8 cellular contexts compared by ENCODE assay signal in the genomic region with DNA sequence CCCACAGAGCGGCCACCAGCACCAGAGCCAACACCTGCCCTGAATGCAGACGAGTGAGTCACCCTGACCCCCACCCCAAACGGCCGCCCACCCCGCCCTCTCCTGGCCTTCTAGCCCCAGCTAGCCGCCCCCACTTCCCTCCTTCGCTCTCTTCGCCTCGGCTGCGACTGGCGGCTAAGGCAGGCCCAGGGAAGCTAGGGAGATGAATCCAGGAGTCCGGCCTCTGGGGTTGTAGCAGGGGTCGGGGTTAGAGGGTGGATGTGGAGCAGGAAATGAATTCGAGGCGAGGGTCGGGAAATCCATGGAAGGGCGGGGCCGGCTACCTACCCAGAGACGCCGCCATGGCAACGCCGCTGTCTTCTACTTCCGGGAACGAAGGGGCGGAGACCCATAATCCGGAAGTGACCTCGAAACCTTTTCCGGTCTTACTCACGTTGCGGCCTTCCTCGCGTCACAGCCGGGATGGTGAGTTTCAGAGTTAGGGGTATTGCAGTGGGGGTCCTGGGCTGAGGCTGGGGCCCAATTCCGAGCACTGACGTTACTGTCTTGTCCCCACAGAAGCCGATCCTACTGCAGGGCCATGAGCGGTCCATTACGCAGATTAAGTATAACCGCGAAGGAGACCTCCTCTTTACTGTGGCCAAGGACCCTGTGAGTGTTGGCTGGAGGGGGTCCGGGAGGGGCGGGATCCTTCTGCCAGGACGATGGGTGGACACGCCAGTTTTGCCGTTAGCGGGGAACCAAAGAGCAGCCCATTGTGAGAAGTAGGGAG. TPM values are rescaled to one million over a fixed set of nuclear protein-coding genes. Genes with fewer than 3 reads are reported as not detected.
DNase-seq lines count a peak whose midpoint lies in the region; ATAC-seq and TF ChIP-seq lines count a peak whose summit lies in the region.

A gene (plus strand): TSS at position 428 of the 772 bp plus-strand sequence. CDS start 35 bp downstream, at position 463.
A gene (minus strand): TSS at position 374 of the 772 bp plus-strand sequence. CDS start 31 bp downstream, at position 343.

- POLR2A ChIA-PET in activated naive CD8-positive, alpha-beta T cell treated with anti-CD3 and anti-CD28 coated beads, Interleukin-2, amount 10 ng/mL, durations not matched to agents 7 days and 5 days (lab: Charles Lee): interaction anchor here (0.9 to 2.2 kb wide), 9 partner anchors 10 to 70 kb away, joined by 3 to 11 read pairs (median 4); a partner anchor contains a TSS

- H3K27me3 Mint-ChIP-seq in activated naive CD8-positive, alpha-beta T cell treated with anti-CD3 and anti-CD28 coated beads, Interleukin-2, amount 10 ng/mL, durations not matched to agents 7 days and 5 days: no peaks in the 10 kb centered on the region
- no peaks in the 10 kb centered on the region for H3K27me3 Mint-ChIP-seq in osteocyte (ENCODE audit: unreplicated experiment)

- TF ChIP-seq CTCF in GM06990 (IDR thresholded peaks at IDR 0.05; ENCODE audit: insufficient read depth, low read length, poor library complexity, severe bottlenecking) (no peak), SU-DHL-6 (IDR thresholded peaks at IDR 0.05; ENCODE audit: insufficient read depth, low read length, poor library complexity, severe bottlenecking) (no peak), osteocyte (IDR thresholded peaks at IDR 0.05) (no peak), thoracic aorta (IDR thresholded peaks at IDR 0.05) (no peak)

- peak within 1 kb of the TSS; percentile 95 for H3K27ac Mint-ChIP-seq in activated naive CD8-positive, alpha-beta T cell treated with anti-CD3 and anti-CD28 coated beads, Interleukin-2, amount 10 ng/mL, durations not matched to agents 7 days and 5 days
- peak within 1 kb of the TSS; percentile 97 for H3K27ac Mint-ChIP-seq in osteocyte (ENCODE audit: unreplicated experiment)

- H3K36me3 ChIP-seq in GM06990 (ENCODE audit: control insufficient read depth, insufficient read depth, low read length): peaks cover 11% of the 10 kb centered on the region
- no peaks in the 10 kb centered on the region for H3K36me3 ChIP-seq in SU-DHL-6 (ENCODE audit: low read length)
- peaks cover 28% of the 10 kb centered on the region for H3K36me3 ChIP-seq in thoracic aorta

- peaks cover 23% of the 10 kb centered on the region for H3K4me1 Mint-ChIP-seq in activated naive CD8-positive, alpha-beta T cell treated with anti-CD3 and anti-CD28 coated beads, Interleukin-2, amount 10 ng/mL, durations not matched to agents 7 days and 5 days
- peaks cover 24% of the 10 kb centered on the region for H3K4me1 Mint-ChIP-seq in osteocyte (ENCODE audit: unreplicated experiment)

- peak within 1 kb of the TSS; percentile 94 for H3K9ac ChIP-seq in SU-DHL-6 (ENCODE audit: low read length)

- H3K4me2 ChIP-seq in SU-DHL-6 (ENCODE audit: low read depth, low read length, poor library complexity, severe bottlenecking): peak within 1 kb of the TSS; percentile 98

- H3K4me3 ChIP-seq in GM06990 (replicated peaks; ENCODE audit: low read depth, low read length): peak within 1 kb of the TSS; percentile 85
- H3K4me3 ChIP-seq in SU-DHL-6 (ENCODE audit: insufficient read depth, low read length, poor library complexity, severe bottlenecking): peak within 1 kb of the TSS; percentile 99
- peak within 1 kb of the TSS; percentile 99 for H3K4me3 ChIP-seq in thoracic aorta

- H3K9me2 ChIP-seq in SU-DHL-6 (replicated peaks; ENCODE audit: insufficient read depth, low read length): no peaks in the 10 kb centered on the region

- ATAC-seq in HG02588 (IDR thresholded peaks at IDR 0.05; ENCODE audit: unreplicated experiment) (peak; percentile 84), thoracic aorta (ENCODE audit: insufficient number of reproducible peaks, low FRiP score, low read depth) (peak; percentile 90)
- peak; percentile 86 for ATAC-seq in activated naive CD8-positive, alpha-beta T cell treated with anti-CD3 and anti-CD28 coated beads, Interleukin-2, amount 10 ng/mL, durations not matched to agents 7 days and 5 days (ENCODE audit: low read depth)

- intact Hi-C loops in head of caudate nucleus (cut with DNase I): loop anchor here (10.0 kb wide), 1 partner anchor 173 kb away; a partner anchor contains a TSS

- H3K4me3 Mint-ChIP-seq in activated naive CD8-positive, alpha-beta T cell treated with anti-CD3 and anti-CD28 coated beads, Interleukin-2, amount 10 ng/mL, durations not matched to agents 7 days and 5 days: peak within 1 kb of the TSS; percentile 96
- peak within 1 kb of the TSS; percentile 95 for H3K4me3 Mint-ChIP-seq in osteocyte (ENCODE audit: unreplicated experiment)

- peaks cover 8% of the 10 kb centered on the region for H3K36me3 Mint-ChIP-seq in activated naive CD8-positive, alpha-beta T cell treated with anti-CD3 and anti-CD28 coated beads, Interleukin-2, amount 10 ng/mL, durations not matched to agents 7 days and 5 days
- peaks cover 16% of the 10 kb centered on the region for H3K36me3 Mint-ChIP-seq in osteocyte (ENCODE audit: unreplicated experiment)

- 0 out of 2 replicates have a peak within 1 kb of the TSS, but pooled peaks have one; percentile 40 for H3K27ac ChIP-seq in SU-DHL-6 (ENCODE audit: low read depth, low read length)
- peak within 1 kb of the TSS; percentile 96 to 98 for H3K27ac ChIP-seq in thoracic aorta

- peak; percentile 77 for DNase-seq in GM06990 (ENCODE audit: extremely low read depth, insufficient read length)
- DNase-seq in NCI-H1105 treated with DMSO at 0.1 percent for 48 hours (lab: John Stamatoyannopoulos, UW): peak; percentile 92
- peak; percentile 85 for DNase-seq in activated naive CD8-positive, alpha-beta T cell treated with anti-CD3 and anti-CD28 coated beads, Interleukin-2, amount 10 ng/mL, durations not matched to agents 7 days and 5 days
- DNase-seq in head of caudate nucleus: peak; percentile 85 to 98 (median 95)
- peak; percentile 95 for DNase-seq in osteocyte (ENCODE audit: extremely low spot score, unreplicated experiment)
- peak; percentile 83 for DNase-seq in thoracic aorta (ENCODE audit: low spot score)

- H3K9me3 ChIP-seq in SU-DHL-6 (ENCODE audit: insufficient read depth, low read length): no peaks in the 10 kb centered on the region
- no peaks in the 10 kb centered on the region for H3K9me3 ChIP-seq in thoracic aorta

- H3K79me2 ChIP-seq in SU-DHL-6 (ENCODE audit: insufficient read depth, low read length): peaks cover 22% of the 10 kb centered on the region

- H3K4me1 ChIP-seq in thoracic aorta (ENCODE audit: control insufficient read depth in 1 of 2, low read depth in 2 of 2): peaks cover 19 to 31% of the 10 kb centered on the region in 2 donors

- H3K9me3 Mint-ChIP-seq in activated naive CD8-positive, alpha-beta T cell treated with anti-CD3 and anti-CD28 coated beads, Interleukin-2, amount 10 ng/mL, durations not matched to agents 7 days and 5 days: no peaks in the 10 kb centered on the region
- no peaks in the 10 kb centered on the region for H3K9me3 Mint-ChIP-seq in osteocyte (ENCODE audit: unreplicated experiment)

- no peaks in the 10 kb centered on the region for H4K20me1 ChIP-seq in SU-DHL-6 (ENCODE audit: low read depth, low read length)

- H3F3A ChIP-seq in SU-DHL-6 (ENCODE audit: insufficient read depth): no peaks in the 10 kb centered on the region

- H2AFZ ChIP-seq in SU-DHL-6 (ENCODE audit: low read depth, low read length, severe bottlenecking): peak within 1 kb of the TSS; percentile 91

- no peaks in the 10 kb centered on the region for H3K27me3 ChIP-seq in GM06990 (replicated peaks; ENCODE audit: control insufficient read depth, insufficient read depth, low read length)
- no peaks in the 10 kb centered on the region for H3K27me3 ChIP-seq in SU-DHL-6 (ENCODE audit: low read length)
- no peaks in the 10 kb centered on the region for H3K27me3 ChIP-seq in thoracic aorta (replicated peaks; ENCODE audit: insufficient read depth)

RNA-seq across cellular contexts. Expression of the first gene that starts in this region (rescaled TPM):
- 100 to 1,000 TPM; 123 to 130 TPM for total RNA-seq in activated naive CD8-positive, alpha-beta T cell treated with anti-CD3 and anti-CD28 coated beads, Interleukin-2, amount 10 ng/mL, durations not matched to agents 7 days and 5 days
- total RNA-seq in osteocyte (159 and 163 TPM in 2 replicates), thoracic aorta (100 to 1,000 TPM; 105 to 114 TPM)

RNA-seq across cellular contexts. Expression of the second gene that starts in this region (rescaled TPM):
- total RNA-seq in activated naive CD8-positive, alpha-beta T cell treated with anti-CD3 and anti-CD28 coated beads, Interleukin-2, amount 10 ng/mL, durations not matched to agents 7 days and 5 days: 10 to 100 TPM; 15.7 to 16.5 TPM
- 27.9 and 30.7 TPM in 2 replicates for total RNA-seq in osteocyte
- total RNA-seq in thoracic aorta: 10 to 100 TPM in 1 of 2 donors, 1 to 10 TPM in 1; 9.5 to 20.0 TPM

Comparison
In these comparisons a context has a peak if more than half of its experiments do, and no peak if none do; other contexts are left out.
1. Peak in every context shown above with its lines: DNase-seq, ATAC-seq, H3K4me3 ChIP-seq and H3K27ac ChIP-seq.